In the genomic region with DNA sequence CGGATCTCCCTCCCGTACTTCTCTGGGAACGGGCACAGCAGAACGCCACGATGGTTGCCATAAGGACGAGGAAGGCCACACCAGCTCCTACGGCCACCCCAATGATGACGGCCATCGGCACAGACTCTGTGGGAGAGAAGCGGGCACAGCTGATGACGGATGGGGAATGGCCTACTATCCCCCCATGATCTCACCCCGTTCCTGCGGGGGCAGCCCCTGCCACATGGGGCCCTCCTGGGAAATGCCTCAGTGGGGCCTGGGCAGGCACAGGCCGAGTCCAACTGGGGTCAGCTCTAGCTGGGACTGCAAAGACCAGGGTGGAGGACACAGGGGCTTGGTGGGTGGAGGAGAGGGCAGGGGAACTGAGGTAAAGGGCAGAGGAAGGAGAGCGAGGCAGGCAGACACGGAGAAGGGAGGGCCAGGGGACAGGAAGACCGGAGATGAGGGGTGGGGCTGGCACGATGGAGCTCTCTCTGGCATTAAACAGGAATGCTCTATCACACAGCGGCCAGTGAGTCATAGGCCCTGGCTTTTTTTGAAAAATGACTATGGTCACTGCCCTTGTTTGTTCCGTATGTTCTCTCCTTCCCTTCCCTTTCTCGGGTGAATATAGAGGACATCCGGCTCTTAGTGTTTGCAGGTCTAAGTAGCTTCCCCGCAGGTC, we compare ENCODE assay signal across 12 cellular contexts.
DNase-seq lines count a peak whose midpoint lies in the region; TF ChIP-seq lines count a peak whose summit lies in the region.
"Had no signal": no experiment of that assay in that cellular context is flagged by ENCODE, and none has a peak within 500 bp of the region (broad histone marks: within the 10 kb centered on the region; RNA-seq: fewer than 3 reads in every experiment).

No MANE protein-coding gene starts in this region.

- H3K4me3 Mint-ChIP-seq in nephron progenitor cell = no peak overlapping the region
- no peak overlapping the region for H3K4me3 Mint-ChIP-seq in activated naive CD4-positive, alpha-beta T cell treated with anti-CD3 and anti-CD28 coated beads, Interleukin-2, amount 10 ng/mL, durations not matched to agents 7 days and 5 days
- H3K4me3 Mint-ChIP-seq: CD14-positive monocyte had no signal

- DNase-seq in ACHN (peak; percentile 27), MV-4-11 (lab: John Stamatoyannopoulos, UW) (peak; percentile 7), esophagus squamous epithelium (lab: John Stamatoyannopoulos, UW) (no peak), nephron progenitor cell (no peak), GM10266 (ENCODE audit: extremely low spot score) (no peak), NK-92 (lab: John Stamatoyannopoulos, UW; ENCODE audit: unreplicated experiment) (no peak), AML-193 (lab: John Stamatoyannopoulos, UW) (no peak)
- DNase-seq in activated naive CD4-positive, alpha-beta T cell treated with anti-CD3 and anti-CD28 coated beads, Interleukin-2, amount 10 ng/mL, durations not matched to agents 7 days and 5 days = no peak
- DNase-seq: activated CD4-positive, alpha-beta T cell treated with anti-CD3 and anti-CD28 coated beads for 4 hours; NCI-H446 had no signal

- TF ChIP-seq CTCF in esophagus squamous epithelium (IDR thresholded peaks at IDR 0.05) (no peak), nephron progenitor cell (IDR thresholded peaks at IDR 0.05) (no peak), GM10266 (IDR thresholded peaks at IDR 0.05; ENCODE audit: control insufficient read depth, insufficient read depth, low read depth, missing control alignments) (no peak)

- no peaks in the 10 kb centered on the region for H3K9me3 Mint-ChIP-seq in nephron progenitor cell
- no peaks in the 10 kb centered on the region for H3K9me3 Mint-ChIP-seq in activated naive CD4-positive, alpha-beta T cell treated with anti-CD3 and anti-CD28 coated beads, Interleukin-2, amount 10 ng/mL, durations not matched to agents 7 days and 5 days
- H3K9me3 Mint-ChIP-seq: CD14-positive monocyte had no signal

- peaks cover 65% of the 10 kb centered on the region for H3K4me1 Mint-ChIP-seq in nephron progenitor cell
- no peaks in the 10 kb centered on the region for H3K4me1 Mint-ChIP-seq in activated naive CD4-positive, alpha-beta T cell treated with anti-CD3 and anti-CD28 coated beads, Interleukin-2, amount 10 ng/mL, durations not matched to agents 7 days and 5 days
- H3K4me1 Mint-ChIP-seq: CD14-positive monocyte had no signal

- in situ Hi-C loops in ACHN (cut with HindIII; ENCODE audit: low pct_ligation_motif_present, low pct_unique_long_range_greater_than_20kb, low sequenced_read_pairs) = no loop called here

- H3K36me3 Mint-ChIP-seq in nephron progenitor cell (ENCODE audit: low read depth) = peaks cover 22% of the 10 kb centered on the region
- no peaks in the 10 kb centered on the region for H3K36me3 Mint-ChIP-seq in activated naive CD4-positive, alpha-beta T cell treated with anti-CD3 and anti-CD28 coated beads, Interleukin-2, amount 10 ng/mL, durations not matched to agents 7 days and 5 days
- H3K36me3 Mint-ChIP-seq: CD14-positive monocyte had no signal

- CTCF ChIA-PET in activated naive CD4-positive, alpha-beta T cell treated with anti-CD3 and anti-CD28 coated beads, Interleukin-2, amount 10 ng/mL, durations not matched to agents 7 days and 5 days (lab: Charles Lee) = interaction anchor here (1.2 to 1.5 kb wide), 3 partner anchors 9 to 49 kb away, joined by 4 to 5 read pairs (median 5); no protein-coding TSS in a partner anchor

- intact Hi-C loops in esophagus squamous epithelium (cut with DNase I) = no loop called here

- no peaks in the 10 kb centered on the region for H3K27me3 ChIP-seq in esophagus squamous epithelium
- H3K27me3 ChIP-seq: cardiac muscle cell had no signal

- TF ChIP-seq POLR2A in esophagus squamous epithelium (IDR thresholded peaks at IDR 0.05) = no peak

- no peak overlapping the region for H3K4me3 ChIP-seq in esophagus squamous epithelium
- H3K4me3 ChIP-seq: cardiac muscle cell had no signal

- H3K27me3 Mint-ChIP-seq in nephron progenitor cell (ENCODE audit: low read depth, poor library complexity) = peaks cover 2% of the 10 kb centered on the region
- H3K27me3 Mint-ChIP-seq in activated naive CD4-positive, alpha-beta T cell treated with anti-CD3 and anti-CD28 coated beads, Interleukin-2, amount 10 ng/mL, durations not matched to agents 7 days and 5 days = peaks cover 4% of the 10 kb centered on the region

- H3K9me3 ChIP-seq in esophagus squamous epithelium = no peaks in the 10 kb centered on the region

- WGBS in esophagus squamous epithelium, 2 donors = 63% methylated on average over 11 to 12 of the region's 23 CpGs

- H3K27ac ChIP-seq in esophagus squamous epithelium = peak overlapping the region; percentile 43 to 87 (median 65)
- H3K27ac ChIP-seq: cardiac muscle cell had no signal

- H3K27ac Mint-ChIP-seq in nephron progenitor cell = peak overlapping the region; percentile 54
- no peak overlapping the region for H3K27ac Mint-ChIP-seq in activated naive CD4-positive, alpha-beta T cell treated with anti-CD3 and anti-CD28 coated beads, Interleukin-2, amount 10 ng/mL, durations not matched to agents 7 days and 5 days

- H3K36me3 ChIP-seq in esophagus squamous epithelium = no peaks in the 10 kb centered on the region
- H3K36me3 ChIP-seq: cardiac muscle cell had no signal

- peaks cover 0 to 56% (median 16%) of the 10 kb centered on the region in 3 donors for H3K4me1 ChIP-seq in esophagus squamous epithelium

Comparison
In these comparisons a context has a peak if more than half of its experiments do, and no peak if none do; other contexts are left out.
1. DNase-seq: peak in ACHN (single experiment) and MV-4-11 (single experiment); none in esophagus squamous epithelium (single experiment), nephron progenitor cell (single experiment), GM10266 (single experiment), NK-92 (single experiment), activated naive CD4-positive, alpha-beta T cell treated with anti-CD3 and anti-CD28 coated beads, Interleukin-2, amount 10 ng/mL, durations not matched to agents 7 days and 5 days (single experiment) and AML-193 (0 of 2).